24 cellular contexts compared by ENCODE assay signal in genomic region chr4:93878566-93878965, GRCh38. TPM values are rescaled to one million over a fixed set of nuclear protein-coding genes. Genes with fewer than 3 reads are reported as not detected.
DNase-seq lines count a peak whose midpoint lies in the region; ATAC-seq, FAIRE-seq and TF ChIP-seq lines count a peak whose summit lies in the region.
"Had no signal": no experiment of that assay in that cellular context is flagged by ENCODE, and none has a peak within 500 bp of the region (broad histone marks: within the 10 kb centered on the region; RNA-seq: fewer than 3 reads in every experiment).

No MANE protein-coding gene starts in this region.

- H3K9ac ChIP-seq in GM12878 (ENCODE audit: control insufficient read depth, insufficient read depth, low read length): no peak overlapping the region

- no peak for FAIRE-seq in GM12878 (lab: Jason Lieb, UNC)
- FAIRE-seq: A549 had no signal

- no peak for TF ChIP-seq POLR2A in GM12878 (IDR thresholded peaks at IDR 0.05; ENCODE audit: low read depth, low read length)

- no peaks in the 10 kb centered on the region for H3K79me2 ChIP-seq in GM12878 (ENCODE audit: control insufficient read depth, insufficient read depth, low read length)

- no TSS peak for BruUV-seq in GM12878 (replicated peaks; lab: Mats Ljungman, UMichigan)

- POLR2A ChIA-PET in GM12878 (lab: Charles Lee): no interaction called here

- CTCF ChIA-PET in GM12878 (lab: Yijun Ruan, JAX): no interaction called here

- TF ChIP-seq RAD21 in GM12878 (IDR thresholded peaks at IDR 0.05; ENCODE audit: insufficient read depth, low read depth, low read length): no peak

- no peak overlapping the region for H2AFZ ChIP-seq in GM12878 (ENCODE audit: control insufficient read depth, low read depth, low read length)

- DNase-seq in GM12878 (ENCODE audit: low read depth, low spot score) (no peak), NCI-H82 (lab: John Stamatoyannopoulos, UW) (no peak), NCI-H1694 treated with DMSO at 0.1 percent for 48 hours (lab: John Stamatoyannopoulos, UW) (no peak)
- DNase-seq: 8988T; C1 segment of cervical spinal cord; Calu3; CD4-positive, alpha-beta memory T cell; COR-L47; DMS53; DMS79 treated with DMSO at 0.1 percent for 48 hours; GF-D8; HFFc6 had no signal

- RAD21 ChIA-PET in GM12878 (lab: Charles Lee; ENCODE audit: unreplicated experiment): no interaction called here

- no peak for TF ChIP-seq CTCF in GM12878 (IDR thresholded peaks at IDR 0.05 in 2 of 3, conservative IDR thresholded peaks at IDR 0.05 in 1 of 3; ENCODE audit: control insufficient read depth in 2 of 3, extremely low read depth in 1 of 3, insufficient read depth in 1 of 3, low read depth in 3 of 3, low read length in 3 of 3)

- H3K4me2 ChIP-seq in GM12878 (ENCODE audit: control insufficient read depth, insufficient read depth): no peak overlapping the region
- H3K4me2 ChIP-seq: A549, GM23338 had no signal

- H3K27ac ChIP-seq in GM12878 (ENCODE audit: control insufficient read depth, insufficient read depth): no peak overlapping the region
- H3K27ac ChIP-seq: A549 had no signal

- H3K9me3 ChIP-seq in GM12878 (replicated peaks; ENCODE audit: control insufficient read depth, insufficient read depth, low read length): no peaks in the 10 kb centered on the region
- H3K9me3 ChIP-seq: A549, HAP-1 had no signal

- WGBS in GM12878 (ENCODE audit: insufficient coverage, insufficient replicate concordance, low lambda C conversion rate, missing lambda C conversion rate): 33% methylated on average over 1 of the region's 1 CpG

- H4K20me1 ChIP-seq in GM12878 (ENCODE audit: control insufficient read depth, insufficient read depth): no peaks in the 10 kb centered on the region

- in situ Hi-C loops in GM12878 (cut with MboI): no loop called here

- H3K4me1 ChIP-seq in GM12878 (ENCODE audit: control insufficient read depth, insufficient read depth, low read length): no peaks in the 10 kb centered on the region
- H3K4me1 ChIP-seq: A549 had no signal

- SMC1A ChIA-PET in GM12878 (lab: Charles Lee; ENCODE audit: uncharacterized antibody, unreplicated experiment): interaction anchor here (1.5 kb wide), 1 partner anchor 23 kb away, joined by 3 read pairs; no protein-coding TSS in a partner anchor

- no peaks in the 10 kb centered on the region for H3K36me3 ChIP-seq in GM12878 (ENCODE audit: control insufficient read depth in 2 of 2, insufficient read depth in 2 of 2, low read length in 1 of 2)
- H3K36me3 ChIP-seq: HAP-1 had no signal

- no peak overlapping the region for H3K4me3 ChIP-seq in GM12878
- H3K4me3 ChIP-seq: A549, GM23338, HAP-1 had no signal

- no peak for TF ChIP-seq EP300 in GM12878 (IDR thresholded peaks at IDR 0.05; ENCODE audit: borderline replicate concordance in 1 of 2, control insufficient read depth in 1 of 2, low read depth in 2 of 2, low read length in 2 of 2)

- ATAC-seq in GM18861 (IDR thresholded peaks at IDR 0.05; ENCODE audit: unreplicated experiment): peak; percentile 50
- peak; percentile 36 for ATAC-seq in GM21619 (IDR thresholded peaks at IDR 0.05; ENCODE audit: unreplicated experiment)
- ATAC-seq in HG03196 (IDR thresholded peaks at IDR 0.05; ENCODE audit: unreplicated experiment): peak; percentile 56
- ATAC-seq in GM12878: peak; percentile 68
- ATAC-seq in GM21360 (IDR thresholded peaks at IDR 0.05; ENCODE audit: unreplicated experiment): no peak
- no peak for ATAC-seq in activated CD4-positive, CD25-positive, alpha-beta regulatory T cell treated with anti-CD3 and anti-CD28 coated beads, Interleukin-2, amount 50 U/mL, for 24 hours
- ATAC-seq: A549, GM23338 had no signal

- intact Hi-C loops in GM12878 (cut with micrococcal nuclease; ENCODE audit: unreplicated experiment): no loop called here

- H3K27me3 ChIP-seq in GM12878 (replicated peaks in 1 of 2; ENCODE audit: control insufficient read depth in 2 of 2, insufficient read depth in 2 of 2, low read length in 1 of 2): no peaks in the 10 kb centered on the region

TF ChIP-seq in GM12878, 131 proteins besides CTCF, POLR2A, EP300 and RAD21:
- TF ChIP-seq PML (IDR thresholded peaks at IDR 0.05; ENCODE audit: low read length) (no peak), CBX3 (IDR thresholded peaks at IDR 0.05; ENCODE audit: borderline replicate concordance, low read depth) (no peak), ZSCAN29 (IDR thresholded peaks at IDR 0.05) (no peak), ETV6 (conservative IDR thresholded peaks at IDR 0.05 in 1 of 2, IDR thresholded peaks at IDR 0.05 in 1 of 2; ENCODE audit: borderline replicate concordance in 1 of 2, low read depth in 1 of 2) (no peak), NKRF (conservative IDR thresholded peaks at IDR 0.05) (no peak), CREM (IDR thresholded peaks at IDR 0.05; ENCODE audit: low read depth) (no peak), CEBPB (IDR thresholded peaks at IDR 0.05; ENCODE audit: borderline replicate concordance in 1 of 2, low read depth in 2 of 2, low read length in 2 of 2) (no peak)

RNA-seq across cellular contexts. Expression of gene ATOH1, which starts 50.0 kb away (rescaled TPM):
- total RNA-seq in GM12878 (2013; cell fraction: nucleolus; rRNA removed): not detected in 2 replicates
- total RNA-seq in GM12878 (2014; rRNA removed) (not detected in 2 replicates), GM12878 (2014; rRNA removed; fragmentation: Illumina TruSeq; extraction: Trizol) (not detected in 2 replicates), GM12878 (2021) (not detected in 2 replicates)
- polyA plus RNA-seq in GM12878 (2011; ENCODE audit: low read depth): not detected
- polyA plus RNA-seq in GM12878 (2011; rRNA removed) (not detected in 2 replicates), GM12878 (2014; fragmentation: Illumina TruSeq; extraction: Trizol) (not detected in 2 replicates), GM12878 (2014; fragmentation: Nextera tagmentation; extraction: Ambion mirVana) (not detected), GM12878 (2014; rRNA removed) (not detected in 2 replicates), GM12878 (2016; fragmentation: Nextera tagmentation; extraction: Ambion mirVana) (not detected)
- polyA plus RNA-seq in GM12878 (2011; cell fraction: cytosol; rRNA removed): not detected in 2 replicates
- polyA plus RNA-seq in GM12878 (2011; cell fraction: nucleus; rRNA removed): not detected in 2 replicates
- not detected in 2 replicates for polyA plus RNA-seq in GM12878 (2012)
- polyA minus RNA-seq in GM12878 (2011; rRNA and poly(A)+ RNA removed): not detected in 2 replicates
- polyA minus RNA-seq in GM12878 (2011; cell fraction: cytosol; rRNA and poly(A)+ RNA removed): not detected in 2 replicates
- not detected in 2 replicates for polyA minus RNA-seq in GM12878 (2011; cell fraction: nucleus; rRNA and poly(A)+ RNA removed)
- total RNA-seq: Calu3; CD4-positive, alpha-beta memory T cell; Daoy; G401; H4; HFFc6 had no signal
- polyA plus RNA-seq: A549; BJ; CD4-positive, alpha-beta memory T cell had no signal

Comparison
In these comparisons a context has a peak if more than half of its experiments do, and no peak if none do; other contexts are left out.
1. ATAC-seq: peak in GM18861 (single experiment), GM21619 (single experiment), HG03196 (single experiment) and GM12878 (single experiment); none in GM21360 (single experiment) and activated CD4-positive, CD25-positive, alpha-beta regulatory T cell treated with anti-CD3 and anti-CD28 coated beads, Interleukin-2, amount 50 U/mL, for 24 hours (0 of 2).